Comparison of ENCODE assay signal across 20 cellular contexts in genomic region chr4:11769425-11769824, GRCh38.
DNase-seq lines count a peak whose midpoint lies in the region; ATAC-seq, FAIRE-seq and TF ChIP-seq lines count a peak whose summit lies in the region.
"Had no signal": no experiment of that assay in that cellular context is flagged by ENCODE, and none has a peak within 500 bp of the region (broad histone marks: within the 10 kb centered on the region; RNA-seq: fewer than 3 reads in every experiment).

No MANE protein-coding gene starts in this region.

- no peaks in the 10 kb centered on the region for H3K27me3 ChIP-seq in small intestine (ENCODE audit: control insufficient read depth in 2 of 2, insufficient read depth in 2 of 2, low read length in 2 of 2)

- no peaks in the 10 kb centered on the region for H3K9me3 ChIP-seq in small intestine (ENCODE audit: control insufficient read depth, low read depth)

- H3K4me1 ChIP-seq in small intestine (ENCODE audit: control insufficient read depth in 2 of 2, insufficient read depth in 1 of 2, low read depth in 1 of 2, low read length in 1 of 2) = peaks cover 0 to 3% of the 10 kb centered on the region in 2 donors

- H3K27ac ChIP-seq in small intestine (ENCODE audit: low read depth in 1 of 2, low read length in 1 of 2) = no peak overlapping the region
- H3K27ac ChIP-seq: coronary artery had no signal

- peaks cover 0 to 6% of the 10 kb centered on the region in 2 donors for H3K36me3 ChIP-seq in small intestine (ENCODE audit: control insufficient read depth in 2 of 2, insufficient read depth in 2 of 2, low read length in 2 of 2)

- FAIRE-seq in small intestine (lab: Jason Lieb, UNC) = no peak
- FAIRE-seq: endometrium had no signal

- no peak for ATAC-seq in HG03378 (IDR thresholded peaks at IDR 0.05; ENCODE audit: unreplicated experiment)
- ATAC-seq: activated CD8-positive, alpha-beta T cell treated with anti-CD3 and anti-CD28 coated beads for 36 hours had no signal

- H3K4me3 ChIP-seq in fibroblast of mammary gland (ENCODE audit: control insufficient read depth, low read depth, low read length) (no peak overlapping the region), small intestine (ENCODE audit: low read depth in 1 of 2, low read length in 2 of 2) (no peak overlapping the region)
- H3K4me3 ChIP-seq: coronary artery had no signal

- no peak for TF ChIP-seq CTCF in fibroblast of mammary gland (conservative IDR thresholded peaks at IDR 0.05; ENCODE audit: control insufficient read depth, insufficient read depth, low read depth, low read length)

- 79 to 94% (median 87%) methylated on average over 3 of the region's 3 CpGs for WGBS in small intestine, 3 donors

- peak; percentile 79 for DNase-seq in amniotic epithelial cell (ENCODE audit: low read depth)
- DNase-seq in fibroblast of mammary gland (ENCODE audit: low read depth) = peak; percentile 84
- peak; percentile 23 for DNase-seq in left kidney (ENCODE audit: low read depth, low spot score)
- DNase-seq in small intestine = peak; percentile 38
- DNase-seq in NCI-H524 (lab: John Stamatoyannopoulos, UW) = no peak
- DNase-seq in DMS53 (lab: John Stamatoyannopoulos, UW) = no peak
- no peak for DNase-seq in activated T-cell treated with anti-CD3 and anti-CD28 coated beads for 4 hours
- DNase-seq: activated B cell treated with CpG ODN at 0.5 μM for 24 hours; activated CD8-positive, alpha-beta T cell treated with anti-CD3 and anti-CD28 coated beads for 36 hours; activated naive CD4-positive, alpha-beta T cell treated with anti-CD3 and anti-CD28 coated beads, Interleukin-2, amount 50 U/mL, for 16 hours; activated T-cell treated with anti-CD3 and anti-CD28 coated beads, Interleukin-2, amount 50 U/mL, for 1 hour; HFFc6; NCI-H1417 treated with DMSO at 0.1 percent for 48 hours; NCI-H2171; NCI-H526 treated with DMSO at 0.1 percent for 48 hours; retina; T-helper 9 cell had no signal

Comparison
In these comparisons a context has a peak if more than half of its experiments do, and no peak if none do; other contexts are left out.
1. DNase-seq: peak in amniotic epithelial cell (single experiment), fibroblast of mammary gland (single experiment), left kidney (single experiment) and small intestine (single experiment); none in NCI-H524 (0 of 2), DMS53 (single experiment) and activated T-cell treated with anti-CD3 and anti-CD28 coated beads for 4 hours (single experiment).